In the genomic region with DNA sequence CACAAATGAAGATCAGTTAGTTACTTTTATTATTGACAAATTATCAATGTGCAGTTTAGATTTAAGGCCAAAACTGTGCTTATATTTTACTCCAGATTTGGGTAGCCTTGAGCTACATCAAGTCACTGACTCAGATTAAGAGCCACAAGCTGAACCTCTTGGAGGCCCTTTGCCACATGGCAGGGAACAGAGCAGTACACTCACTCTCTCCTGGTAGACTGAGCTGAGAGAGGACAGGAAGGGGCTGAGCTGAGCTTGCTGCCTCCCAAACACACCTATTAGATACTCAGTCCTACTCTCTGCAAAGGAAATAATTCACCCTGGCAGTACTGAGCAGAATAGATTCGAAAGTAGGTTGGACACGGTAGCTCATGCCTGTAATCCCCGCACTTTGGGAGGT, we compare ENCODE assay signal across 19 cellular contexts. TPM values are rescaled to one million over a fixed set of nuclear protein-coding genes. Genes with fewer than 3 reads are reported as not detected.
DNase-seq lines count a peak whose midpoint lies in the region; ATAC-seq, FAIRE-seq and TF ChIP-seq lines count a peak whose summit lies in the region.
"Had no signal": no experiment of that assay in that cellular context is flagged by ENCODE, and none has a peak within 500 bp of the region (broad histone marks: within the 10 kb centered on the region; RNA-seq: fewer than 3 reads in every experiment).

No MANE protein-coding gene starts in this region.

- H3K9me3 Mint-ChIP-seq in activated CD4-positive, alpha-beta T cell treated with anti-CD3 and anti-CD28 coated beads for 36 hours (ENCODE audit: low read depth) = peaks cover 2% of the 10 kb centered on the region
- H3K9me3 Mint-ChIP-seq in activated naive CD8-positive, alpha-beta T cell treated with anti-CD3 and anti-CD28 coated beads, Interleukin-2, amount 50 U/mL, for 24 hours = no peaks in the 10 kb centered on the region
- no peaks in the 10 kb centered on the region for H3K9me3 Mint-ChIP-seq in activated naive CD8-positive, alpha-beta T cell treated with anti-CD3 and anti-CD28 coated beads for 36 hours
- H3K9me3 Mint-ChIP-seq in endothelial cell (ENCODE audit: unreplicated experiment) = no peaks in the 10 kb centered on the region
- H3K9me3 Mint-ChIP-seq: CD8-positive, alpha-beta memory T cell had no signal

- no peak overlapping the region for H2AK5ac ChIP-seq in H1 (ENCODE audit: low read depth, low read length)

- H4K20me1 ChIP-seq in H1 (replicated peaks in 1 of 2; ENCODE audit: control insufficient read depth in 1 of 2, insufficient read depth in 2 of 2, low read length in 2 of 2) = no peaks in the 10 kb centered on the region
- H4K20me1 ChIP-seq: BLaER1 had no signal

- no peak overlapping the region for H3K14ac ChIP-seq in H1 (ENCODE audit: insufficient read length)

- H3K9ac ChIP-seq in H1 (replicated peaks in 1 of 4; ENCODE audit: extremely low read depth in 1 of 4, low read depth in 3 of 4, low read length in 3 of 4) (no peak overlapping the region), colonic mucosa (ENCODE audit: low read depth in 2 of 2, low read length in 2 of 2) (no peak overlapping the region)
- H3K9ac ChIP-seq: BLaER1 had no signal

- TF ChIP-seq CTCF in H1 (IDR thresholded peaks at IDR 0.05; ENCODE audit: control extremely low read depth in 1 of 3, insufficient read depth in 1 of 3, low read depth in 1 of 3, low read length in 3 of 3) (no peak), colonic mucosa (IDR thresholded peaks at IDR 0.05) (no peak), endothelial cell (IDR thresholded peaks at IDR 0.05; ENCODE audit: unreplicated experiment) (no peak)

- H3K18ac ChIP-seq in H1 (ENCODE audit: extremely low read depth, low read length) = no peak overlapping the region

- peak; percentile 95 for ATAC-seq in activated CD4-positive, alpha-beta T cell treated with anti-CD3 and anti-CD28 coated beads for 36 hours
- ATAC-seq in activated naive CD8-positive, alpha-beta T cell treated with anti-CD3 and anti-CD28 coated beads, Interleukin-2, amount 50 U/mL, for 24 hours = peak; percentile 87
- peak; percentile 83 for ATAC-seq in stimulated activated naive CD8-positive, alpha-beta T cell treated with anti-CD3 and anti-CD28 coated beads, Interleukin-15, Interleukin-2, amounts not matched to agents 100 U/mL and 50 U/mL, for 24 hours
- ATAC-seq: HepG2, Panc1 had no signal

- no peak overlapping the region for H4K5ac ChIP-seq in H1 (ENCODE audit: insufficient read length, low read depth, low read length)

- H3K9me3 ChIP-seq in H1 (ENCODE audit: insufficient read depth in 2 of 2, low read depth in 1 of 2, low read length in 1 of 2) (no peaks in the 10 kb centered on the region), colonic mucosa (no peaks in the 10 kb centered on the region)
- H3K9me3 ChIP-seq: BLaER1 had no signal

- H3K56ac ChIP-seq in H1 (replicated peaks; ENCODE audit: insufficient read length, low read depth, low read length) = no peak overlapping the region

- intact Hi-C loops in activated CD4-positive, alpha-beta T cell treated with anti-CD3 and anti-CD28 coated beads for 36 hours (cut with DNase I, micrococcal nuclease) = no loop called here
- intact Hi-C loops in colonic mucosa (cut with DNase I) = no loop called here

- H3K27ac ChIP-seq in H1 (ENCODE audit: low read depth, low read length) (no peak overlapping the region), colonic mucosa (no peak overlapping the region)
- H3K27ac ChIP-seq: 22Rv1, BLaER1 had no signal

- peaks cover 4% of the 10 kb centered on the region for H3K36me3 Mint-ChIP-seq in activated CD4-positive, alpha-beta T cell treated with anti-CD3 and anti-CD28 coated beads for 36 hours (ENCODE audit: low read depth)
- no peaks in the 10 kb centered on the region for H3K36me3 Mint-ChIP-seq in activated naive CD8-positive, alpha-beta T cell treated with anti-CD3 and anti-CD28 coated beads, Interleukin-2, amount 50 U/mL, for 24 hours (ENCODE audit: low read depth)
- H3K36me3 Mint-ChIP-seq in activated naive CD8-positive, alpha-beta T cell treated with anti-CD3 and anti-CD28 coated beads for 36 hours = peaks cover 2% of the 10 kb centered on the region
- H3K36me3 Mint-ChIP-seq in endothelial cell (ENCODE audit: low read depth, unreplicated experiment) = no peaks in the 10 kb centered on the region
- H3K36me3 Mint-ChIP-seq: CD8-positive, alpha-beta memory T cell had no signal

- no peaks in the 10 kb centered on the region for H3K27me3 ChIP-seq in H1 (replicated peaks in 1 of 4; ENCODE audit: control insufficient read depth in 3 of 4, extremely low read depth in 1 of 4, insufficient read depth in 3 of 4, low read length in 3 of 4)
- H3K27me3 ChIP-seq in colonic mucosa = no peaks in the 10 kb centered on the region
- H3K27me3 ChIP-seq: BLaER1 had no signal

- no peaks in the 10 kb centered on the region for H3K4me1 ChIP-seq in H1 (replicated peaks in 1 of 4; ENCODE audit: control insufficient read depth in 3 of 4, insufficient read depth in 4 of 4, low read length in 3 of 4)
- no peaks in the 10 kb centered on the region for H3K4me1 ChIP-seq in colonic mucosa
- H3K4me1 ChIP-seq: BLaER1 had no signal

- no peak overlapping the region for H3K4ac ChIP-seq in H1 (replicated peaks; ENCODE audit: insufficient read length, low read depth, low read length)

- peak overlapping the region; percentile 31 for H3K27ac Mint-ChIP-seq in activated CD4-positive, alpha-beta T cell treated with anti-CD3 and anti-CD28 coated beads for 36 hours
- peak overlapping the region; percentile 35 for H3K27ac Mint-ChIP-seq in activated naive CD8-positive, alpha-beta T cell treated with anti-CD3 and anti-CD28 coated beads, Interleukin-2, amount 50 U/mL, for 24 hours
- H3K27ac Mint-ChIP-seq in activated naive CD8-positive, alpha-beta T cell treated with anti-CD3 and anti-CD28 coated beads for 36 hours = no peak overlapping the region
- H3K27ac Mint-ChIP-seq in endothelial cell (ENCODE audit: unreplicated experiment) = no peak overlapping the region
- H3K27ac Mint-ChIP-seq: CD8-positive, alpha-beta memory T cell had no signal

- H3K4me3 ChIP-seq in H1 (ENCODE audit: extremely low read depth in 1 of 4, insufficient read depth in 2 of 4, low read depth in 3 of 4, low read length in 4 of 4) (no peak overlapping the region), colonic mucosa (no peak overlapping the region)
- H3K4me3 ChIP-seq: BLaER1 had no signal

- H3K79me2 ChIP-seq in H1 (ENCODE audit: control insufficient read depth in 1 of 2, insufficient read depth in 2 of 2, low read length in 2 of 2) = no peaks in the 10 kb centered on the region

- POLR2A ChIA-PET in activated CD4-positive, alpha-beta T cell treated with anti-CD3 and anti-CD28 coated beads for 36 hours (lab: Charles Lee) = no interaction called here
- POLR2A ChIA-PET in H1 (lab: Charles Lee; ENCODE audit: partially characterized antibody) = interaction anchor here (1.3 kb wide), 1 partner anchor 21 kb away, joined by 4 read pairs; the partner anchor contains the start of gene CENPC

- no peak overlapping the region for H2BK15ac ChIP-seq in H1 (ENCODE audit: low read length)

- DNase-seq in activated CD4-positive, alpha-beta T cell treated with anti-CD3 and anti-CD28 coated beads for 36 hours = peak; percentile 55
- DNase-seq in activated CD4-positive, alpha-beta T cell treated with anti-CD3 and anti-CD28 coated beads for 1 hour = no peak
- no peak for DNase-seq in activated naive CD8-positive, alpha-beta T cell treated with anti-CD3 and anti-CD28 coated beads, Interleukin-2, amount 50 U/mL, for 24 hours
- DNase-seq in activated naive CD8-positive, alpha-beta T cell treated with anti-CD3 and anti-CD28 coated beads for 36 hours = no peak
- no peak for DNase-seq in H1 (ENCODE audit: low read depth in 1 of 2, low spot score in 2 of 2)
- no peak for DNase-seq in stimulated activated naive CD8-positive, alpha-beta T cell treated with anti-CD3 and anti-CD28 coated beads, Interleukin-15, Interleukin-2, amounts not matched to agents 100 U/mL and 50 U/mL, for 24 hours
- DNase-seq in colonic mucosa = no peak
- no peak for DNase-seq in endothelial cell (ENCODE audit: low spot score)
- DNase-seq: CD8-positive, alpha-beta memory T cell; NCI-H2029; NCI-H2171 treated with DMSO at 0.1 percent for 48 hours; NCI-H774 had no signal

- no peak for TF ChIP-seq RAD21 in H1 (IDR thresholded peaks at IDR 0.05 in 1 of 2, conservative IDR thresholded peaks at IDR 0.05 in 1 of 2; ENCODE audit: low read depth in 2 of 2, low read length in 2 of 2)

- H3K36me3 ChIP-seq in H1 (ENCODE audit: control insufficient read depth in 2 of 4, insufficient read depth in 4 of 4, low read length in 3 of 4) = no peaks in the 10 kb centered on the region
- H3K36me3 ChIP-seq in colonic mucosa = no peaks in the 10 kb centered on the region
- H3K36me3 ChIP-seq: BLaER1 had no signal

- H3K23me2 ChIP-seq in H1 (ENCODE audit: low read depth, low read length) = no peaks in the 10 kb centered on the region

- no peak for TF ChIP-seq EP300 in H1 (IDR thresholded peaks at IDR 0.05; ENCODE audit: borderline replicate concordance in 1 of 2, low read depth in 2 of 2, low read length in 2 of 2)

- H2BK5ac ChIP-seq in H1 (ENCODE audit: low read depth, low read length) = no peak overlapping the region

- WGBS in H1 (ENCODE audit: extremely low coverage in 1 of 2, insufficient coverage in 1 of 2, insufficient read length in 1 of 2, insufficient replicate concordance in 2 of 2, low coverage in 1 of 2, low lambda C conversion rate in 2 of 2, missing lambda C conversion rate in 1 of 2), 2 experiments = 90% methylated on average over 3 of the region's 3 CpGs; no CpG with 5 or more reads in 1 of the 2 experiments

- no peak overlapping the region for H4K91ac ChIP-seq in H1 (replicated peaks; ENCODE audit: insufficient read length, low read length)

- CTCF ChIA-PET in activated CD4-positive, alpha-beta T cell treated with anti-CD3 and anti-CD28 coated beads for 36 hours (lab: Charles Lee) = interaction anchor here (1.0 kb wide), 1 partner anchor 20 kb away, joined by 4 read pairs; the partner anchor contains the start of gene CENPC
- CTCF ChIA-PET in H1 (lab: Charles Lee; ENCODE audit: partially characterized antibody) = interaction anchor here (0.7 to 1.1 kb wide), 2 partner anchors 14 to 16 kb away, joined by 3 read pairs; no protein-coding TSS in a partner anchor

- peak overlapping the region; percentile 76; the same call in 1 of the 2 replicates for H2AFZ ChIP-seq in H1 (ENCODE audit: low read length)

- no peak for TF ChIP-seq POLR2A in H1 (IDR thresholded peaks at IDR 0.05; ENCODE audit: control extremely low read depth in 1 of 2, low read depth in 2 of 2, low read length in 2 of 2)

- H3K4me2 ChIP-seq in H1 (ENCODE audit: insufficient read depth in 1 of 2, low read depth in 2 of 2, low read length in 2 of 2) = no peak overlapping the region
- H3K4me2 ChIP-seq: BLaER1 had no signal

- H2BK120ac ChIP-seq in H1 (replicated peaks; ENCODE audit: low read depth, low read length) = no peak overlapping the region

- no peaks in the 10 kb centered on the region for H3K27me3 Mint-ChIP-seq in activated CD4-positive, alpha-beta T cell treated with anti-CD3 and anti-CD28 coated beads for 36 hours
- no peaks in the 10 kb centered on the region for H3K27me3 Mint-ChIP-seq in activated naive CD8-positive, alpha-beta T cell treated with anti-CD3 and anti-CD28 coated beads, Interleukin-2, amount 50 U/mL, for 24 hours
- no peaks in the 10 kb centered on the region for H3K27me3 Mint-ChIP-seq in activated naive CD8-positive, alpha-beta T cell treated with anti-CD3 and anti-CD28 coated beads for 36 hours
- H3K27me3 Mint-ChIP-seq in endothelial cell (ENCODE audit: unreplicated experiment) = peaks cover 3% of the 10 kb centered on the region

- H4K8ac ChIP-seq in H1 (ENCODE audit: extremely low read depth, insufficient read depth, low read length) = no peak overlapping the region

- no peak overlapping the region for H2BK20ac ChIP-seq in H1 (ENCODE audit: low read length)

- no peak overlapping the region for H2BK12ac ChIP-seq in H1 (ENCODE audit: low read depth, low read length)

- H3K79me1 ChIP-seq in H1 (ENCODE audit: low read depth, low read length) = no peaks in the 10 kb centered on the region

- H3K4me3 Mint-ChIP-seq in activated CD4-positive, alpha-beta T cell treated with anti-CD3 and anti-CD28 coated beads for 36 hours = no peak overlapping the region
- H3K4me3 Mint-ChIP-seq in activated naive CD8-positive, alpha-beta T cell treated with anti-CD3 and anti-CD28 coated beads, Interleukin-2, amount 50 U/mL, for 24 hours = no peak overlapping the region
- H3K4me3 Mint-ChIP-seq in activated naive CD8-positive, alpha-beta T cell treated with anti-CD3 and anti-CD28 coated beads for 36 hours = no peak overlapping the region
- H3K4me3 Mint-ChIP-seq in endothelial cell (ENCODE audit: unreplicated experiment) = no peak overlapping the region
- H3K4me3 Mint-ChIP-seq: CD8-positive, alpha-beta memory T cell had no signal

- no peak for FAIRE-seq in H1 (lab: Jason Lieb, UNC)
- FAIRE-seq: H54, HepG2 had no signal

- H3K23ac ChIP-seq in H1 (ENCODE audit: insufficient read length) = no peak overlapping the region

- peaks cover 15% of the 10 kb centered on the region for H3K4me1 Mint-ChIP-seq in activated CD4-positive, alpha-beta T cell treated with anti-CD3 and anti-CD28 coated beads for 36 hours
- peaks cover 8% of the 10 kb centered on the region for H3K4me1 Mint-ChIP-seq in activated naive CD8-positive, alpha-beta T cell treated with anti-CD3 and anti-CD28 coated beads, Interleukin-2, amount 50 U/mL, for 24 hours
- H3K4me1 Mint-ChIP-seq in activated naive CD8-positive, alpha-beta T cell treated with anti-CD3 and anti-CD28 coated beads for 36 hours = no peaks in the 10 kb centered on the region
- H3K4me1 Mint-ChIP-seq in endothelial cell (ENCODE audit: unreplicated experiment) = no peaks in the 10 kb centered on the region
- H3K4me1 Mint-ChIP-seq: CD8-positive, alpha-beta memory T cell had no signal

RNA-seq across cellular contexts. Expression of gene STAP1, which starts 7.8 kb away (rescaled TPM):
- total RNA-seq in activated CD4-positive, alpha-beta T cell treated with anti-CD3 and anti-CD28 coated beads for 36 hours = 10 to 100 TPM in 1 of 2 experiments, 1 to 10 TPM in 1; 10.0 to 11.0 TPM
- total RNA-seq in activated naive CD8-positive, alpha-beta T cell treated with anti-CD3 and anti-CD28 coated beads for 36 hours = 1 to 10 TPM; 6.3 to 7.4 TPM
- not detected in 2 replicates for total RNA-seq in H1 (2021; fragmentation: NEBNext Ultra II Directional; extraction: Animal tissue kit (Norgen Biotek cat#: 25700))
- polyA plus RNA-seq in H1 (2011; rRNA removed) = not detected in 2 replicates
- polyA plus RNA-seq in H1 (2011; cell fraction: cytosol; rRNA removed) = not detected
- not detected for polyA plus RNA-seq in H1 (2011; cell fraction: nucleus; rRNA removed)
- not detected in 4 replicates for polyA plus RNA-seq in H1 (2012, experiment 1 of 2)
- polyA plus RNA-seq in H1 (2012, experiment 2 of 2) = not detected
- polyA plus RNA-seq in H1 (2013, experiment 1 of 2) = not detected
- not detected for polyA plus RNA-seq in H1 (2013, experiment 2 of 2)
- not detected in 2 replicates for polyA minus RNA-seq in H1 (2011; rRNA and poly(A)+ RNA removed)
- polyA minus RNA-seq in H1 (2011; cell fraction: cytosol; rRNA and poly(A)+ RNA removed) = not detected
- not detected for polyA minus RNA-seq in H1 (2011; cell fraction: nucleus; rRNA and poly(A)+ RNA removed)
- under 1 TPM; 0.37 to 0.52 TPM for total RNA-seq in colonic mucosa
- total RNA-seq in endothelial cell (ENCODE audit: unreplicated experiment) = 3.5 TPM
- total RNA-seq: Daoy, HepG2, NCI-H460 had no signal
- polyA plus RNA-seq: HepG2 had no signal

RNA-seq across cellular contexts. Expression of gene CENPC, which starts 21.0 kb away (rescaled TPM):
- total RNA-seq in activated CD4-positive, alpha-beta T cell treated with anti-CD3 and anti-CD28 coated beads for 36 hours = 10 to 100 TPM; 30.3 to 33.1 TPM
- total RNA-seq in activated naive CD8-positive, alpha-beta T cell treated with anti-CD3 and anti-CD28 coated beads for 36 hours = 10 to 100 TPM; 23.5 to 24.3 TPM
- 14.4 and 15.7 TPM in 2 replicates for total RNA-seq in H1 (2021; fragmentation: NEBNext Ultra II Directional; extraction: Animal tissue kit (Norgen Biotek cat#: 25700))
- 2.2 and 2.8 TPM in 2 replicates for polyA plus RNA-seq in H1 (2011; rRNA removed)
- polyA plus RNA-seq in H1 (2011; cell fraction: cytosol; rRNA removed) = 4.8 TPM
- 4.9 TPM for polyA plus RNA-seq in H1 (2011; cell fraction: nucleus; rRNA removed)
- polyA plus RNA-seq in H1 (2012, experiment 1 of 2) = 4.4 to 11.8 TPM (median 5.2 TPM) in 4 replicates
- 0.29 TPM for polyA plus RNA-seq in H1 (2012, experiment 2 of 2)
- polyA plus RNA-seq in H1 (2013, experiment 1 of 2) = 11.9 TPM
- polyA plus RNA-seq in H1 (2013, experiment 2 of 2) = 9.5 TPM
- 8.9 and 10.4 TPM in 2 replicates for polyA minus RNA-seq in H1 (2011; rRNA and poly(A)+ RNA removed)
- polyA minus RNA-seq in H1 (2011; cell fraction: cytosol; rRNA and poly(A)+ RNA removed) = 5.9 TPM
- 42.1 TPM for polyA minus RNA-seq in H1 (2011; cell fraction: nucleus; rRNA and poly(A)+ RNA removed)
- total RNA-seq in colonic mucosa (10 to 100 TPM; 12.7 to 17.0 TPM), endothelial cell (ENCODE audit: unreplicated experiment) (25.7 TPM)

Comparison
In these comparisons a context has a peak if more than half of its experiments do, and no peak if none do; other contexts are left out.
1. H3K27ac Mint-ChIP-seq: peak in activated CD4-positive, alpha-beta T cell treated with anti-CD3 and anti-CD28 coated beads for 36 hours (single experiment) and activated naive CD8-positive, alpha-beta T cell treated with anti-CD3 and anti-CD28 coated beads, Interleukin-2, amount 50 U/mL, for 24 hours (single experiment); none in activated naive CD8-positive, alpha-beta T cell treated with anti-CD3 and anti-CD28 coated beads for 36 hours (single experiment) and endothelial cell (single experiment).
2. Peak in every context shown above with its lines, with median percentiles within 50 percentile points of each other: ATAC-seq.